Comparison of ENCODE assay signal across 16 cellular contexts in genomic region chr9:93308676-93309075, GRCh38.
DNase-seq lines count a peak whose midpoint lies in the region; ATAC-seq and TF ChIP-seq lines count a peak whose summit lies in the region.
"Had no signal": no experiment of that assay in that cellular context is flagged by ENCODE, and none has a peak within 500 bp of the region (broad histone marks: within the 10 kb centered on the region; RNA-seq: fewer than 3 reads in every experiment).

No MANE protein-coding gene starts in this region.

- H3K79me2 ChIP-seq in H9 (ENCODE audit: insufficient read depth, low read length): no peaks in the 10 kb centered on the region

- no peak overlapping the region for H2BK12ac ChIP-seq in H9 (ENCODE audit: insufficient read length, low read depth, low read length)

- H4K20me1 ChIP-seq in H9 (ENCODE audit: control insufficient read depth, insufficient read depth, insufficient read length): no peaks in the 10 kb centered on the region

- no peaks in the 10 kb centered on the region for H3K36me3 Mint-ChIP-seq in activated CD4-positive, alpha-beta memory T cell treated with anti-CD3 and anti-CD28 coated beads for 36 hours
- no peaks in the 10 kb centered on the region for H3K36me3 Mint-ChIP-seq in activated CD4-positive, alpha-beta memory T cell treated with anti-CD3 and anti-CD28 coated beads, Interleukin-2, amount 10 ng/mL, durations not matched to agents 7 days and 5 days (ENCODE audit: low read depth)
- H3K36me3 Mint-ChIP-seq in H9 (ENCODE audit: insufficient read depth in 1 of 3, low read depth in 3 of 3): peaks cover 5 to 24% (median 12%) of the 10 kb centered on the region in 3 experiments; a peak in 6 of 7 replicates

- H3K27me3 ChIP-seq in H9 (ENCODE audit: insufficient read depth, low read length) (no peaks in the 10 kb centered on the region), spleen (replicated peaks in 1 of 7) (peaks cover 0 to 7% (median 0%) of the 10 kb centered on the region in 7 donors)
- H3K27me3 ChIP-seq: BLaER1 treated with 17β-estradiol and CSF1 and Interleukin-3, amounts not matched to agents 10 nM and 100 nM had no signal

- H3K79me1 ChIP-seq in H9 (ENCODE audit: insufficient read depth, low read depth, low read length, poor library complexity, severe bottlenecking): no peaks in the 10 kb centered on the region

- no peak overlapping the region for H3K4ac ChIP-seq in H9 (ENCODE audit: low read depth, low read length)

- H2AK5ac ChIP-seq in H9 (ENCODE audit: insufficient read length, low read length): no peak overlapping the region

- no peak overlapping the region for H3K4me3 ChIP-seq in spleen
- H3K4me3 ChIP-seq: BLaER1 treated with 17β-estradiol and CSF1 and Interleukin-3, amounts not matched to agents 10 nM and 100 nM; GM23338 had no signal

- TF ChIP-seq POLR2A in spleen (IDR thresholded peaks at IDR 0.05): no peak

- no peak overlapping the region for H3K9ac ChIP-seq in H9 (ENCODE audit: extremely low read depth, insufficient read length, low read length)
- H3K9ac ChIP-seq: BLaER1 treated with 17β-estradiol and CSF1 and Interleukin-3, amounts not matched to agents 10 nM and 100 nM had no signal

- peaks cover 7% of the 10 kb centered on the region for H3K9me3 ChIP-seq in H9 (ENCODE audit: control insufficient read depth, low read depth, low read length)
- no peaks in the 10 kb centered on the region for H3K9me3 ChIP-seq in spleen
- H3K9me3 ChIP-seq: BLaER1 treated with 17β-estradiol and CSF1 and Interleukin-3, amounts not matched to agents 10 nM and 100 nM had no signal

- POLR2A ChIA-PET in activated CD4-positive, alpha-beta memory T cell treated with anti-CD3 and anti-CD28 coated beads for 36 hours (lab: Charles Lee): no interaction called here
- POLR2A ChIA-PET in activated CD4-positive, alpha-beta memory T cell treated with anti-CD3 and anti-CD28 coated beads, Interleukin-2, amount 10 ng/mL, durations not matched to agents 7 days and 5 days (lab: Charles Lee): no interaction called here

- WGBS in H9 (ENCODE audit: extremely low coverage, insufficient read length, low lambda C conversion rate): no CpG with 5 or more reads among the region's 7 CpGs
- 92 to 97% (median 94%) methylated on average over 6 to 7 of the region's 7 CpGs for WGBS in spleen, 5 donors

- no peak overlapping the region for H2BK5ac ChIP-seq in H9 (ENCODE audit: insufficient read length, low read length)

- CTCF ChIA-PET in activated CD4-positive, alpha-beta memory T cell treated with anti-CD3 and anti-CD28 coated beads for 36 hours (lab: Charles Lee): no interaction called here
- CTCF ChIA-PET in activated CD4-positive, alpha-beta memory T cell treated with anti-CD3 and anti-CD28 coated beads, Interleukin-2, amount 10 ng/mL, durations not matched to agents 7 days and 5 days (lab: Charles Lee): interaction anchor here (0.8 kb wide), 1 partner anchor 257 kb away, joined by 3 read pairs; no protein-coding TSS in a partner anchor

- H3K27ac ChIP-seq in H9 (ENCODE audit: insufficient read length, low read depth, low read length): no peak overlapping the region
- no peak overlapping the region for H3K27ac ChIP-seq in spleen
- H3K27ac ChIP-seq: BLaER1 treated with 17β-estradiol and CSF1 and Interleukin-3, amounts not matched to agents 10 nM and 100 nM had no signal

- intact Hi-C loops in activated CD4-positive, alpha-beta memory T cell treated with anti-CD3 and anti-CD28 coated beads for 36 hours (cut with micrococcal nuclease): no loop called here
- intact Hi-C loops in spleen (cut with DNase I; ENCODE audit: low total_unique reads): no loop called here

- no peak overlapping the region for H2AFZ ChIP-seq in H9 (ENCODE audit: low read length)
- H2AFZ ChIP-seq: GM23338 had no signal

- no peaks in the 10 kb centered on the region for H3K36me3 ChIP-seq in spleen
- H3K36me3 ChIP-seq: BLaER1 treated with 17β-estradiol and CSF1 and Interleukin-3, amounts not matched to agents 10 nM and 100 nM had no signal

- no peak for ATAC-seq in GM19455 (IDR thresholded peaks at IDR 0.05; ENCODE audit: unreplicated experiment)
- no peak for ATAC-seq in HG02623 (IDR thresholded peaks at IDR 0.05; ENCODE audit: unreplicated experiment)
- ATAC-seq: GM23338 had no signal

- no peaks in the 10 kb centered on the region for H3K4me1 ChIP-seq in H9 (ENCODE audit: insufficient read depth, low read length)
- H3K4me1 ChIP-seq in spleen: no peaks in the 10 kb centered on the region

- no peaks in the 10 kb centered on the region for H3K9me3 Mint-ChIP-seq in activated CD4-positive, alpha-beta memory T cell treated with anti-CD3 and anti-CD28 coated beads for 36 hours
- H3K9me3 Mint-ChIP-seq in activated CD4-positive, alpha-beta memory T cell treated with anti-CD3 and anti-CD28 coated beads, Interleukin-2, amount 10 ng/mL, durations not matched to agents 7 days and 5 days: no peaks in the 10 kb centered on the region
- H3K9me3 Mint-ChIP-seq in H9: no peaks in the 10 kb centered on the region

- no peak overlapping the region for H4K91ac ChIP-seq in H9 (ENCODE audit: insufficient read length, low read depth, low read length)

- H3K23ac ChIP-seq in H9 (ENCODE audit: insufficient read length, low read depth, low read length): no peak overlapping the region

- peaks cover 1% of the 10 kb centered on the region for H3K27me3 Mint-ChIP-seq in activated CD4-positive, alpha-beta memory T cell treated with anti-CD3 and anti-CD28 coated beads for 36 hours
- peaks cover 15% of the 10 kb centered on the region for H3K27me3 Mint-ChIP-seq in activated CD4-positive, alpha-beta memory T cell treated with anti-CD3 and anti-CD28 coated beads, Interleukin-2, amount 10 ng/mL, durations not matched to agents 7 days and 5 days
- H3K27me3 Mint-ChIP-seq in H9 (ENCODE audit: low read depth): no peaks in the 10 kb centered on the region; the same call in none of the 2 replicates

- H3K18ac ChIP-seq in H9 (ENCODE audit: insufficient read length, low read depth, low read length): no peak overlapping the region

- no peak overlapping the region for H3K27ac Mint-ChIP-seq in activated CD4-positive, alpha-beta memory T cell treated with anti-CD3 and anti-CD28 coated beads for 36 hours
- H3K27ac Mint-ChIP-seq in activated CD4-positive, alpha-beta memory T cell treated with anti-CD3 and anti-CD28 coated beads, Interleukin-2, amount 10 ng/mL, durations not matched to agents 7 days and 5 days: no peak overlapping the region
- no peak overlapping the region for H3K27ac Mint-ChIP-seq in H9
- H3K27ac Mint-ChIP-seq: GM23338 had no signal

- H2BK20ac ChIP-seq in H9 (ENCODE audit: low read depth, low read length, poor library complexity, severe bottlenecking): no peak overlapping the region

- H3K4me1 Mint-ChIP-seq in activated CD4-positive, alpha-beta memory T cell treated with anti-CD3 and anti-CD28 coated beads for 36 hours (ENCODE audit: low read depth): no peaks in the 10 kb centered on the region
- peaks cover 8% of the 10 kb centered on the region for H3K4me1 Mint-ChIP-seq in activated CD4-positive, alpha-beta memory T cell treated with anti-CD3 and anti-CD28 coated beads, Interleukin-2, amount 10 ng/mL, durations not matched to agents 7 days and 5 days
- H3K4me1 Mint-ChIP-seq in H9: peaks cover 10 to 11% of the 10 kb centered on the region in 2 experiments

- no peaks in the 10 kb centered on the region for H3K23me2 ChIP-seq in H9 (ENCODE audit: insufficient read length, low read depth, low read length, poor library complexity, severe bottlenecking)

- H2BK15ac ChIP-seq in H9 (ENCODE audit: low read depth, low read length): no peak overlapping the region

- peak; percentile 5 for DNase-seq in activated CD4-positive, alpha-beta memory T cell treated with anti-CD3 and anti-CD28 coated beads for 36 hours
- no peak for DNase-seq in activated CD4-positive, alpha-beta memory T cell treated with anti-CD3 and anti-CD28 coated beads, Interleukin-2, amount 10 ng/mL, durations not matched to agents 7 days and 5 days
- peak; percentile 23 for DNase-seq in H9
- DNase-seq in islet precursor cell: peak; percentile 41
- peak; percentile 65 for DNase-seq in spleen
- no peak for DNase-seq in NCI-H2171 (lab: John Stamatoyannopoulos, UW)
- DNase-seq: 8988T, DMS 273 treated with DMSO at 0.1 percent for 48 hours, KBM-7, NCI-H1092 treated with DMSO at 0.1 percent for 48 hours, NCI-H1694 treated with DMSO at 0.1 percent for 48 hours, NCI-H446 treated with DMSO at 0.1 percent for 48 hours had no signal

- no peak overlapping the region for H3K4me3 Mint-ChIP-seq in activated CD4-positive, alpha-beta memory T cell treated with anti-CD3 and anti-CD28 coated beads for 36 hours
- H3K4me3 Mint-ChIP-seq in activated CD4-positive, alpha-beta memory T cell treated with anti-CD3 and anti-CD28 coated beads, Interleukin-2, amount 10 ng/mL, durations not matched to agents 7 days and 5 days: no peak overlapping the region
- H3K4me3 Mint-ChIP-seq in H9: no peak overlapping the region
- H3K4me3 Mint-ChIP-seq: GM23338 had no signal

- no peak overlapping the region for H2BK120ac ChIP-seq in H9 (ENCODE audit: low read depth, low read length, poor library complexity, severe bottlenecking)

- no peak for TF ChIP-seq CTCF in H9 (conservative IDR thresholded peaks at IDR 0.05)
- no peak for TF ChIP-seq CTCF in spleen (IDR thresholded peaks at IDR 0.05 in 8 of 11, conservative IDR thresholded peaks at IDR 0.05 in 3 of 11)

- no peak overlapping the region for H3K4me2 ChIP-seq in H9 (ENCODE audit: insufficient read depth, insufficient read length, low read length)
- H3K4me2 ChIP-seq: BLaER1 treated with 17β-estradiol and CSF1 and Interleukin-3, amounts not matched to agents 10 nM and 100 nM; GM23338 had no signal

- no peak overlapping the region for H3K56ac ChIP-seq in H9 (ENCODE audit: insufficient read length, low read depth, low read length)

- H3T11ph ChIP-seq in H9 (ENCODE audit: low read length): no peak overlapping the region

- no peak overlapping the region for H4K8ac ChIP-seq in H9 (replicated peaks; ENCODE audit: insufficient read length, low read depth, low read length)

- no peak overlapping the region for H4K5ac ChIP-seq in H9 (ENCODE audit: insufficient read length, low read depth, low read length)

- no peak overlapping the region for H3K14ac ChIP-seq in H9 (ENCODE audit: insufficient read depth, low read length)

Comparison
In these comparisons a context has a peak if more than half of its experiments do, and no peak if none do; other contexts are left out.
1. DNase-seq: peak in activated CD4-positive, alpha-beta memory T cell treated with anti-CD3 and anti-CD28 coated beads for 36 hours (single experiment), H9 (single experiment), islet precursor cell (single experiment) and spleen (single experiment); none in activated CD4-positive, alpha-beta memory T cell treated with anti-CD3 and anti-CD28 coated beads, Interleukin-2, amount 10 ng/mL, durations not matched to agents 7 days and 5 days (single experiment) and NCI-H2171 (single experiment).